Comparison of ENCODE assay signal across 1 cellular context in genomic region chr10:43202224-43202656, GRCh38.
TF ChIP-seq lines count a peak whose summit lies in the region.

No MANE protein-coding gene starts in this region.

TF ChIP-seq in K562, 482 proteins besides CTCF, POLR2A, EP300 and RAD21 (continued from another document):
- TF ChIP-seq CTCFL (IDR thresholded peaks at IDR 0.05; ENCODE audit: borderline replicate concordance, insufficient read depth, low read depth, low read length, poor library complexity, severe bottlenecking), result peak; percentile 59
- TF ChIP-seq CCAR2 (IDR thresholded peaks at IDR 0.05; ENCODE audit: low read depth, low read length), result no peak
- TF ChIP-seq ATF6 (CRISPR knock-in tag; IDR thresholded peaks at IDR 0.05), result no peak
- peak; percentile 84 to 92 for TF ChIP-seq MNT (conservative IDR thresholded peaks at IDR 0.05)
- no peak for TF ChIP-seq HINFP (tag; conservative IDR thresholded peaks at IDR 0.05; ENCODE audit: low read depth)
- peak; percentile 49; the same call in 1 of the 2 replicates for TF ChIP-seq ZFX (CRISPR knock-in tag; IDR thresholded peaks at IDR 0.05)
- no peak for TF ChIP-seq KLF10 (CRISPR knock-in tag; IDR thresholded peaks at IDR 0.05)
- TF ChIP-seq MYC (IDR thresholded peaks at IDR 0.05; ENCODE audit: low read depth, low read length), result peak; percentile 38; the same call in 1 of the 2 replicates
- no peak for TF ChIP-seq MYC (CRISPR knock-in tag; IDR thresholded peaks at IDR 0.05; ENCODE audit: borderline replicate concordance, low read depth)
- TF ChIP-seq NKRF (IDR thresholded peaks at IDR 0.05; ENCODE audit: borderline replicate concordance), result peak; percentile 87; the same call in 1 of the 2 replicates
- no peak for TF ChIP-seq RFX5 (IDR thresholded peaks at IDR 0.05; ENCODE audit: low read depth, low read length)
- TF ChIP-seq NRF1 (conservative IDR thresholded peaks at IDR 0.05 in 1 of 2, IDR thresholded peaks at IDR 0.05 in 1 of 2), result peak; percentile 61 to 65; a peak in 3 of 4 replicates
- TF ChIP-seq DMBX1 (CRISPR knock-in tag; IDR thresholded peaks at IDR 0.05; ENCODE audit: borderline replicate concordance), result 0 out of 2 replicates have a peak, but pooled peaks have one; percentile 28
- peak; percentile 78; the same call in 1 of the 2 replicates for TF ChIP-seq CTBP1 (IDR thresholded peaks at IDR 0.05; ENCODE audit: borderline replicate concordance)
- TF ChIP-seq TEAD4 (IDR thresholded peaks at IDR 0.05; ENCODE audit: low read length), result 0 out of 2 replicates have a peak, but pooled peaks have one; percentile 6
- no peak for TF ChIP-seq TEAD4 (CRISPR knock-in tag; IDR thresholded peaks at IDR 0.05; ENCODE audit: borderline replicate concordance)
- TF ChIP-seq ZNF239 (CRISPR knock-in tag; IDR thresholded peaks at IDR 0.05), result no peak
- TF ChIP-seq RBM34 (IDR thresholded peaks at IDR 0.05; ENCODE audit: borderline replicate concordance, insufficient read depth, low read length), result no peak
- no peak for TF ChIP-seq TAL1 (IDR thresholded peaks at IDR 0.05)
- TF ChIP-seq DIDO1 (tag; IDR thresholded peaks at IDR 0.05; ENCODE audit: low read depth), result no peak
- TF ChIP-seq NR2C1 (IDR thresholded peaks at IDR 0.05), result no peak
- TF ChIP-seq NR2C1 (tag; IDR thresholded peaks at IDR 0.05), result no peak
- TF ChIP-seq RBM14 (IDR thresholded peaks at IDR 0.05; ENCODE audit: borderline replicate concordance, insufficient read depth, low read depth, low read length), result 0 out of 2 replicates have a peak, but pooled peaks have one; percentile 52
- TF ChIP-seq HNRNPH1 (optimal IDR thresholded peaks at IDR 0.05; ENCODE audit: low read depth, low read length), result no peak
- no peak for TF ChIP-seq NFE2 (IDR thresholded peaks at IDR 0.05; ENCODE audit: low read depth)
- peak; percentile 52; the same call in 1 of the 2 replicates for TF ChIP-seq MTA1 (IDR thresholded peaks at IDR 0.05; ENCODE audit: borderline replicate concordance)
- TF ChIP-seq GABPB1 (CRISPR knock-in tag; IDR thresholded peaks at IDR 0.05), result peak; percentile 45; the same call in 1 of the 2 replicates
- no peak for TF ChIP-seq U2AF1 (optimal IDR thresholded peaks at IDR 0.05; ENCODE audit: low read depth, low read length)
- peak; percentile 96 for TF ChIP-seq ZBTB7A (IDR thresholded peaks at IDR 0.05; ENCODE audit: borderline replicate concordance, control insufficient read depth, low read depth, low read length)
- peak; percentile 70; the same call in 1 of the 2 replicates for TF ChIP-seq NBN (IDR thresholded peaks at IDR 0.05; ENCODE audit: low read depth)
- TF ChIP-seq MTA3 (IDR thresholded peaks at IDR 0.05; ENCODE audit: borderline replicate concordance), result peak; percentile 70; the same call in 1 of the 2 replicates
- TF ChIP-seq MTA2 (IDR thresholded peaks at IDR 0.05; ENCODE audit: low read depth), result 0 out of 2 replicates have a peak, but pooled peaks have one; percentile 26
- TF ChIP-seq SIN3A (IDR thresholded peaks at IDR 0.05; ENCODE audit: borderline replicate concordance in 2 of 2, control insufficient read depth in 1 of 2, low read depth in 2 of 2, low read length in 2 of 2), result peak; percentile 79 to 93; a peak in 2 of 4 replicates
- peak; percentile 17; the same call in 1 of the 2 replicates for TF ChIP-seq ESRRA (IDR thresholded peaks at IDR 0.05; ENCODE audit: borderline replicate concordance, low read depth)
- peak; percentile 67 to 80; a peak in 3 of 4 replicates for TF ChIP-seq MAZ (CRISPR knock-in tag; conservative IDR thresholded peaks at IDR 0.05 in 1 of 2, IDR thresholded peaks at IDR 0.05 in 1 of 2)
- peak; percentile 26; the same call in 1 of the 2 replicates for TF ChIP-seq PHF8 (IDR thresholded peaks at IDR 0.05; ENCODE audit: borderline replicate concordance, low read length)
- TF ChIP-seq THRAP3 (IDR thresholded peaks at IDR 0.05; ENCODE audit: borderline replicate concordance), result no peak
- peak; percentile 51; the same call in 1 of the 2 replicates for TF ChIP-seq RBFOX2 (IDR thresholded peaks at IDR 0.05; ENCODE audit: low read depth, low read length)
- TF ChIP-seq FOXM1 (IDR thresholded peaks at IDR 0.05; ENCODE audit: low read depth), result no peak
- no peak for TF ChIP-seq FOXM1 (CRISPR knock-in tag; IDR thresholded peaks at IDR 0.05; ENCODE audit: low read depth)
- peak; percentile 64; the same call in 1 of the 2 replicates for TF ChIP-seq L3MBTL2 (IDR thresholded peaks at IDR 0.05)
- TF ChIP-seq E2F1 (CRISPR knock-in tag; IDR thresholded peaks at IDR 0.05), result no peak
- TF ChIP-seq CBX1 (IDR thresholded peaks at IDR 0.05; ENCODE audit: low read depth), result 0 out of 2 replicates have a peak, but pooled peaks have one; percentile 9
